ENCODE assay signal across 15 cellular contexts in the genomic region with DNA sequence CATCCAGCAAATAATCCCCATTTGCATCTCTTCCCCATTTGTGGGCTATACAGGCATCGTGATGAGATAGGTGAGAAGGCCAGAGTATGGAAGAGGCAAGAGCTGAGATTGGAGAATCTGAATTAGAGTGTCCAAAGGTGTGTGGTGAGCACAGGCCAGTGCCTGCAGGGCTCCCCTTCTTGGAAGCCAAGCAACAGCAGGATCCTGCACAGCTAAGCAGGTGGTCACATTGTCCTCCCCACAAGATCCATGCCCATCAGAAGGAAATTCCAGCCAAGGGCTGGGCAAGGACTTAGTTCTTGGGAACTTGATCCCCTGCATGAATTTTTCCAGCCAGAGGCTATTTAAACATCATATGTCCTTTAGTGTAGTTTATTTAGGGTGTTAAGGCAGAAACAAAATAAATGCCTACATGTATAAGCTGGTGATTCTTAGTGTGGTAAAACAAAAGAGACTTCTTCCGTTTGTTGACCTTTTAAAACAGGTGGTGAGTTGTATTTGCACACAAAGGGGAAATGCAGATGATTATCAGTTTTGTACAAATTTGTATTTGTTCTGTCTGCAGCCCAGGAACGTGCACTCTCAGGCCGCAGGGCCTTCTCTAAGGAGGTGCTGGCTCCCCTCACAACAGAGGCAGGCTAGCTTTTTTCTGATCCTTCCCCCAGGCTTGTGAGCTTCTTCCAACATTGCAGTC.
DNase-seq lines count a peak whose midpoint lies in the region; ATAC-seq and TF ChIP-seq lines count a peak whose summit lies in the region.
"Had no signal": no experiment of that assay in that cellular context is flagged by ENCODE, and none has a peak within 500 bp of the region (broad histone marks: within the 10 kb centered on the region; RNA-seq: fewer than 3 reads in every experiment).

No MANE protein-coding gene starts in this region.

- H3K27me3 Mint-ChIP-seq in endodermal cell (ENCODE audit: insufficient read depth), result peaks cover 70% of the 10 kb centered on the region
- H3K27me3 Mint-ChIP-seq in stimulated activated naive B cell treated with anti-CD40 and anti-IgM and Interleukin-4, amounts not matched to agents 10 μg/mL and 1 μg/mL and 100 μg/mL, for 72 hours, result no peaks in the 10 kb centered on the region

- H3K9ac ChIP-seq in endodermal cell (ENCODE audit: extremely low read depth, low read length, poor library complexity, severe bottlenecking), result no peak overlapping the region

- H3K27me3 ChIP-seq in heart right ventricle (no peaks in the 10 kb centered on the region), endodermal cell (ENCODE audit: control insufficient read depth, insufficient read depth, low read length, poor library complexity, severe bottlenecking) (peaks cover 12% of the 10 kb centered on the region)
- H3K27me3 ChIP-seq: esophagus muscularis mucosa had no signal

- peak in 5 of 8 donors; percentile 31 to 54 (median 41) for ATAC-seq in heart right ventricle
- ATAC-seq in Right ventricle myocardium superior (ENCODE audit: poor library complexity), result no peak
- ATAC-seq in stimulated activated naive B cell treated with anti-CD40 and anti-IgM and Interleukin-4, amounts not matched to agents 10 μg/mL and 1 μg/mL and 100 μg/mL, for 72 hours (replicated peaks), result peak; percentile 22 to 69
- ATAC-seq in GM18520 (IDR thresholded peaks at IDR 0.05; ENCODE audit: unreplicated experiment), result no peak

- WGBS in heart right ventricle, 2 donors, result 37 to 41% methylated on average over 4 of the region's 4 CpGs
- 70 to 71% methylated on average over 2 to 4 of the region's 4 CpGs for WGBS in endodermal cell (ENCODE audit: insufficient coverage in 1 of 2, insufficient read length in 1 of 2), 2 experiments

- H3K27ac Mint-ChIP-seq in endodermal cell, result peak overlapping the region; percentile 22
- H3K27ac Mint-ChIP-seq in stimulated activated naive B cell treated with anti-CD40 and anti-IgM and Interleukin-4, amounts not matched to agents 10 μg/mL and 1 μg/mL and 100 μg/mL, for 72 hours, result peak overlapping the region; percentile 37

- H3K4me1 ChIP-seq in heart right ventricle, result peaks cover 0 to 66% (median 48%) of the 10 kb centered on the region in 9 donors
- H3K4me1 ChIP-seq in endodermal cell (ENCODE audit: control insufficient read depth, insufficient read depth, low read length), result peaks cover 7% of the 10 kb centered on the region

- peaks cover 32% of the 10 kb centered on the region for H3K4me1 Mint-ChIP-seq in endodermal cell
- H3K4me1 Mint-ChIP-seq in stimulated activated naive B cell treated with anti-CD40 and anti-IgM and Interleukin-4, amounts not matched to agents 10 μg/mL and 1 μg/mL and 100 μg/mL, for 72 hours, result peaks cover 39 to 73% of the 10 kb centered on the region in 2 donors

- no peak for DNase-seq in heart right ventricle
- DNase-seq in Right ventricle myocardium superior, result no peak
- DNase-seq in NCI-H2196 (lab: John Stamatoyannopoulos, UW; ENCODE audit: unreplicated experiment), result peak; percentile 24
- DNase-seq in endodermal cell, result no peak
- no peak for DNase-seq in stimulated activated naive B cell treated with anti-CD40 and anti-IgM and Interleukin-4, amounts not matched to agents 10 μg/mL and 1 μg/mL and 100 μg/mL, for 72 hours
- DNase-seq in D341Med (ENCODE audit: low spot score), result no peak
- DNase-seq in activated CD4-positive, CD25-positive, alpha-beta regulatory T cell treated with anti-CD3 and anti-CD28 coated beads, Interleukin-2, amount 50 U/mL, for 72 hours, result no peak
- DNase-seq: cortex of kidney, DMS153, GOT3, NCI-H1048, NCI-H345, small intestine had no signal

- H3K27ac ChIP-seq in heart right ventricle, result peak overlapping the region in 2 of 10 donors; percentile 2 to 3
- H3K27ac ChIP-seq in endodermal cell (ENCODE audit: low read depth, low read length), result no peak overlapping the region
- H3K27ac ChIP-seq: esophagus muscularis mucosa had no signal

- H3K36me3 ChIP-seq in heart right ventricle (no peaks in the 10 kb centered on the region), endodermal cell (ENCODE audit: control insufficient read depth, insufficient read depth, low read length) (no peaks in the 10 kb centered on the region)
- H3K36me3 ChIP-seq: esophagus muscularis mucosa had no signal

- no peaks in the 10 kb centered on the region for H3K9me3 Mint-ChIP-seq in endodermal cell
- no peaks in the 10 kb centered on the region for H3K9me3 Mint-ChIP-seq in stimulated activated naive B cell treated with anti-CD40 and anti-IgM and Interleukin-4, amounts not matched to agents 10 μg/mL and 1 μg/mL and 100 μg/mL, for 72 hours

- no peaks in the 10 kb centered on the region for H3K36me3 Mint-ChIP-seq in endodermal cell (ENCODE audit: low read depth)
- H3K36me3 Mint-ChIP-seq in stimulated activated naive B cell treated with anti-CD40 and anti-IgM and Interleukin-4, amounts not matched to agents 10 μg/mL and 1 μg/mL and 100 μg/mL, for 72 hours, result peaks cover 8 to 9% of the 10 kb centered on the region in 2 donors

- TF ChIP-seq CTCF in heart right ventricle (IDR thresholded peaks at IDR 0.05) (no peak), endodermal cell (conservative IDR thresholded peaks at IDR 0.05) (no peak)

- no peaks in the 10 kb centered on the region for H3K9me3 ChIP-seq in heart right ventricle
- no peaks in the 10 kb centered on the region for H3K9me3 ChIP-seq in endodermal cell (ENCODE audit: control insufficient read depth, low read length)
- H3K9me3 ChIP-seq: esophagus muscularis mucosa had no signal

- H3K4me3 ChIP-seq in heart right ventricle, result no peak overlapping the region
- H3K4me3 ChIP-seq in endodermal cell (ENCODE audit: low read length), result no peak overlapping the region
- H3K4me3 ChIP-seq: esophagus muscularis mucosa had no signal

- intact Hi-C loops in heart right ventricle (cut with DNase I) (no loop called here), Right ventricle myocardium superior (cut with DNase I) (no loop called here)

- no peak overlapping the region for H3K4me3 Mint-ChIP-seq in endodermal cell
- H3K4me3 Mint-ChIP-seq in stimulated activated naive B cell treated with anti-CD40 and anti-IgM and Interleukin-4, amounts not matched to agents 10 μg/mL and 1 μg/mL and 100 μg/mL, for 72 hours, result peak overlapping the region in 1 of 2 donors; percentile 14

Comparison
In these comparisons a context has a peak if more than half of its experiments do, and no peak if none do; other contexts are left out.
1. ATAC-seq: peak in heart right ventricle (5 of 8) and stimulated activated naive B cell treated with anti-CD40 and anti-IgM and Interleukin-4, amounts not matched to agents 10 μg/mL and 1 μg/mL and 100 μg/mL, for 72 hours (2 of 2); none in Right ventricle myocardium superior (single experiment) and GM18520 (single experiment).